Comparison of ENCODE assay signal across 6 cellular contexts in the genomic region with DNA sequence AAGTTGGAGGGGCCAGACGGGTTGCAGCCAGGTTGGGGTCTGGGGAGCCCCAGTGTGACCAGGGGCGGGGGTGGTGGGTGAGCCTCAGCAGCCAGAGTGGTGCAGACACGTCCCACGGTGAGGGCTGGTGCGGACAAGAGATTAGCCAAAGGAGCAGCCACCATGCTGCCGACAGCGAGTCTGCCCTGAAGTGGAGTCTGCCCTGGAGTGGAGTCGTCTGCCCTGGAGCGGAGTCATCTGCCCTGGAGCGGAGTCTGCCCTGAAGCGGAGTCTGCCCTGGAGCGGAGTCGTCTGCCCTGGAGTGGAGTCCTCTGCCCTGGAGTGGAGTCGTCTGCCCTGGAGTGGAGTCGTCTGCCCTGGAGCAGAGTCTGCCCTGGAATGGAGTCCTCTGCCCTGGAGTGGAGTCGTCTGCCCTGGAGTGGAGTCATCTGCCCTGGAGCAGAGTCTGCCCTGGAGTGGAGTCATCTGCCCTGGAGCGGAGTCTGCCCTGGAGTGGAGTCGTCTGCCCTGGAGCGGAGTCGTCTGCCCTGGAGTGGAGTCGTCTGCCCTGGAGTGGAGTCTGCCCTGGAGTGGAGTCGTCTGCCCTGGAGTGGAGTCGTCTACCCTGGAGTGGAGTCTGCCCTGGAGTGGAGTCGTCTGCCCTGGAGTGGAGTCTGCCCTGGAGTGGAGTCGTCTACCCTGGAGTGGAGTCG.
DNase-seq lines count a peak whose midpoint lies in the region; ATAC-seq and TF ChIP-seq lines count a peak whose summit lies in the region.
"Not testable (repeated sequence)": the region's sequence is repeated elsewhere in the genome, so short reads cannot be mapped to it uniquely, and the experiment has no call there.

No MANE protein-coding gene starts in this region.

- DNase-seq in H7 (peak; percentile 43), NCI-H2029 (lab: John Stamatoyannopoulos, UW) (peak; percentile 13), NCI-H69 (lab: John Stamatoyannopoulos, UW) (peak; percentile 11), Right ventricle myocardium inferior (ENCODE audit: missing footprints) (peak; percentile 17), spleen (peak; percentile 56)
- not testable (repeated sequence) for DNase-seq in WTC11 (ENCODE audit: low spot score)

- not testable (repeated sequence) for TF ChIP-seq POLR2A in spleen (IDR thresholded peaks at IDR 0.05)

- not testable (repeated sequence) for H3K4me3 ChIP-seq in H7 (ENCODE audit: insufficient read depth, low read depth, low read length); spleen

- peaks cover 13% of the 10 kb centered on the region for H3K9me3 Mint-ChIP-seq in WTC11

- H3K27me3 ChIP-seq in H7 (ENCODE audit: control insufficient read depth, insufficient read depth, low read length): not testable (repeated sequence)
- peaks cover 0 to 55% (median 0%) of the 10 kb centered on the region in 7 donors for H3K27me3 ChIP-seq in spleen (replicated peaks in 1 of 7)

- not testable (repeated sequence) for H3K36me3 ChIP-seq in H7 (replicated peaks; ENCODE audit: control insufficient read depth, insufficient read depth, low read length); spleen

- intact Hi-C loops in Right ventricle myocardium inferior (cut with DNase I); spleen (cut with DNase I; ENCODE audit: low total_unique reads): not testable (repeated sequence)

- WGBS in spleen, 5 donors: 85 to 91% (median 90%) methylated on average over 8 to 26 of the region's 26 CpGs

- not testable (repeated sequence) for H3K4me1 ChIP-seq in spleen

- H3K4me1 Mint-ChIP-seq in WTC11: not testable (repeated sequence)

- TF ChIP-seq CTCF in WTC11 (IDR thresholded peaks at IDR 0.05); spleen (IDR thresholded peaks at IDR 0.05 in 8 of 11, conservative IDR thresholded peaks at IDR 0.05 in 3 of 11): not testable (repeated sequence)

- H3K36me3 Mint-ChIP-seq in WTC11: peaks cover 12% of the 10 kb centered on the region

- H3K27ac ChIP-seq in spleen: not testable (repeated sequence)

- H3K9me3 ChIP-seq in spleen: not testable (repeated sequence)

- CTCF ChIA-PET in WTC11 (lab: Charles Lee): not testable (repeated sequence)

- not testable (repeated sequence) for H3K4me3 Mint-ChIP-seq in WTC11

- POLR2A ChIA-PET in WTC11 (lab: Charles Lee): not testable (repeated sequence)

- not testable (repeated sequence) for H3K27ac Mint-ChIP-seq in WTC11

- H3K27me3 Mint-ChIP-seq in WTC11 (ENCODE audit: low read depth): not testable (repeated sequence)

- not testable (repeated sequence) for ATAC-seq in WTC11, Right ventricle myocardium inferior

TF ChIP-seq in WTC11, 78 proteins besides CTCF, POLR2A, EP300 and RAD21:
- TF ChIP-seq, protein P1, sequence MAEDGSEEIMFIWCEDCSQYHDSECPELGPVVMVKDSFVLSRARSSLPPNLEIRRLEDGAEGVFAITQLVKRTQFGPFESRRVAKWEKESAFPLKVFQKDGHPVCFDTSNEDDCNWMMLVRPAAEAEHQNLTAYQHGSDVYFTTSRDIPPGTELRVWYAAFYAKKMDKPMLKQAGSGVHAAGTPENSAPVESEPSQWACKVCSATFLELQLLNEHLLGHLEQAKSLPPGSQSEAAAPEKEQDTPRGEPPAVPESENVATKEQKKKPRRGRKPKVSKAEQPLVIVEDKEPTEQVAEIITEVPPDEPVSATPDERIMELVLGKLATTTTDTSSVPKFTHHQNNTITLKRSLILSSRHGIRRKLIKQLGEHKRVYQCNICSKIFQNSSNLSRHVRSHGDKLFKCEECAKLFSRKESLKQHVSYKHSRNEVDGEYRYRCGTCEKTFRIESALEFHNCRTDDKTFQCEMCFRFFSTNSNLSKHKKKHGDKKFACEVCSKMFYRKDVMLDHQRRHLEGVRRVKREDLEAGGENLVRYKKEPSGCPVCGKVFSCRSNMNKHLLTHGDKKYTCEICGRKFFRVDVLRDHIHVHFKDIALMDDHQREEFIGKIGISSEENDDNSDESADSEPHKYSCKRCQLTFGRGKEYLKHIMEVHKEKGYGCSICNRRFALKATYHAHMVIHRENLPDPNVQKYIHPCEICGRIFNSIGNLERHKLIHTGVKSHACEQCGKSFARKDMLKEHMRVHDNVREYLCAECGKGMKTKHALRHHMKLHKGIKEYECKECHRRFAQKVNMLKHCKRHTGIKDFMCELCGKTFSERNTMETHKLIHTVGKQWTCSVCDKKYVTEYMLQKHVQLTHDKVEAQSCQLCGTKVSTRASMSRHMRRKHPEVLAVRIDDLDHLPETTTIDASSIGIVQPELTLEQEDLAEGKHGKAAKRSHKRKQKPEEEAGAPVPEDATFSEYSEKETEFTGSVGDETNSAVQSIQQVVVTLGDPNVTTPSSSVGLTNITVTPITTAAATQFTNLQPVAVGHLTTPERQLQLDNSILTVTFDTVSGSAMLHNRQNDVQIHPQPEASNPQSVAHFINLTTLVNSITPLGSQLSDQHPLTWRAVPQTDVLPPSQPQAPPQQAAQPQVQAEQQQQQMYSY (CRISPR knock-in tag; IDR thresholded peaks at IDR 0.05): peak; percentile 85
